Comparison of ENCODE assay signal across 8 cellular contexts in genomic region chr9:16828335-16829281, GRCh38. TPM values are rescaled to one million over a fixed set of nuclear protein-coding genes. Genes with fewer than 3 reads are reported as not detected.
DNase-seq lines count a peak whose midpoint lies in the region; ATAC-seq, FAIRE-seq and TF ChIP-seq lines count a peak whose summit lies in the region.

No MANE protein-coding gene starts in this region.

- H3K9me3 Mint-ChIP-seq in astrocyte (ENCODE audit: unreplicated experiment) = no peaks in the 10 kb centered on the region

- H3K4me3 ChIP-seq in astrocyte (ENCODE audit: insufficient read depth, low read depth, low read length) = peak overlapping the region; percentile 37

- H3K27ac ChIP-seq in astrocyte (ENCODE audit: low read depth, low read length) = peak overlapping the region; percentile 60

- no peaks in the 10 kb centered on the region for H3K9me3 ChIP-seq in astrocyte (ENCODE audit: insufficient read depth, low read depth, low read length)

- H3K27me3 Mint-ChIP-seq in astrocyte (ENCODE audit: low read depth, unreplicated experiment) = no peaks in the 10 kb centered on the region

- peaks cover 5% of the 10 kb centered on the region for H4K20me1 ChIP-seq in astrocyte (ENCODE audit: insufficient read depth, low read length)

- no peaks in the 10 kb centered on the region for H3K27me3 ChIP-seq in astrocyte (ENCODE audit: insufficient read depth, low read length)

- H3K27ac Mint-ChIP-seq in astrocyte (ENCODE audit: unreplicated experiment) = peak overlapping the region; percentile 31

- ATAC-seq in GM19397 (IDR thresholded peaks at IDR 0.05; ENCODE audit: unreplicated experiment) = no peak
- no peak for ATAC-seq in GM21381 (IDR thresholded peaks at IDR 0.05; ENCODE audit: unreplicated experiment)
- no peak for ATAC-seq in GM19351 (IDR thresholded peaks at IDR 0.05; ENCODE audit: unreplicated experiment)

- DNase-seq in astrocyte (ENCODE audit: low read depth) (peak; percentile 59), hepatic stellate cell (ENCODE audit: low spot score) (peak; percentile 39), renal cortical epithelial cell (ENCODE audit: low read depth) (peak; percentile 83), amniotic stem cell (lab: John Stamatoyannopoulos, UW) (no peak)

- peaks cover 48% of the 10 kb centered on the region for H3K4me1 Mint-ChIP-seq in astrocyte (ENCODE audit: low read depth, unreplicated experiment)

- H3K4me1 ChIP-seq in astrocyte (ENCODE audit: insufficient read depth, low read length) = peaks cover 35% of the 10 kb centered on the region

- H3K4me3 Mint-ChIP-seq in astrocyte (ENCODE audit: unreplicated experiment) = no peak overlapping the region

- TF ChIP-seq CTCF in astrocyte (IDR thresholded peaks at IDR 0.05; ENCODE audit: insufficient read depth, low read depth, low read length) = no peak

- no peaks in the 10 kb centered on the region for H3K36me3 Mint-ChIP-seq in astrocyte (ENCODE audit: low read depth, unreplicated experiment)

- no peaks in the 10 kb centered on the region for H3K36me3 ChIP-seq in astrocyte (ENCODE audit: insufficient read depth, low read length)

- peak overlapping the region; percentile 87 for H3K4me2 ChIP-seq in astrocyte (ENCODE audit: low read length)

- H2AFZ ChIP-seq in astrocyte (ENCODE audit: low read depth, low read length) = peak overlapping the region; percentile 64

- H3K79me2 ChIP-seq in astrocyte (ENCODE audit: insufficient read depth, low read length) = peaks cover 38% of the 10 kb centered on the region

- peak overlapping the region; percentile 74 for H3K9ac ChIP-seq in astrocyte (ENCODE audit: low read length)

- FAIRE-seq in G401.6 (lab: Jason Lieb, UNC) (peak; percentile 83), astrocyte (lab: Jason Lieb, UNC) (peak; percentile 52)

RNA-seq across cellular contexts. Expression of gene BNC2, which starts 41.9 kb away (rescaled TPM):
- total RNA-seq in astrocyte = 38.0 and 47.4 TPM in 2 replicates
- total RNA-seq in renal cortical epithelial cell = 9.0 and 22.4 TPM in 2 replicates
